In the genomic region with DNA sequence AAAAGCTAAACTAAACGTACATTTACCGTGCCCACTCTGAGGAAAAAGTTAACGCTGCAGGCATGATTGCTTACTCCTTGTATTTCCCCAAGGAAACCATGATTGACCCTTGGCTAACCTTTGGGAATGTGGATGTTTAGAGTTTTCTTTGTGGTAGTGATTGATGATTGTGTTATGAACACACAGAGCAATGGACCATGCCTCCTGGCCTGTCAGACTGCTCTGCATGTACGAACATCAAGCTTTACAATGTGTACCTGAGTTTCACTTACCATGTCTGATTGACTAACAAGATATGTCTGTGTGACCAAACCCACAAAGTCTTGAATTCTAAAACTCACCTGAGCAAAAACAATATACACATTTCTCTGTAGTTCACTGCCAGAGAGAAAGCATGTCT, we compare ENCODE assay signal across 23 cellular contexts. TPM values are rescaled to one million over a fixed set of nuclear protein-coding genes. Genes with fewer than 3 reads are reported as not detected.
DNase-seq lines count a peak whose midpoint lies in the region; ATAC-seq lines count a peak whose summit lies in the region.
"Had no signal": no experiment of that assay in that cellular context is flagged by ENCODE, and none has a peak within 500 bp of the region (broad histone marks: within the 10 kb centered on the region; RNA-seq: fewer than 3 reads in every experiment).

No MANE protein-coding gene starts in this region.

- peaks cover 39% of the 10 kb centered on the region for H3K4me1 Mint-ChIP-seq in activated CD4-positive, alpha-beta memory T cell treated with anti-CD3 and anti-CD28 coated beads for 36 hours (ENCODE audit: low read depth)
- H3K4me1 Mint-ChIP-seq in activated CD4-positive, alpha-beta memory T cell treated with anti-CD3 and anti-CD28 coated beads, Interleukin-2, amount 10 ng/mL, durations not matched to agents 7 days and 5 days = peaks cover 26% of the 10 kb centered on the region
- H3K4me1 Mint-ChIP-seq in stimulated activated memory B cell treated with anti-CD40 and anti-IgM and Interleukin-4, amounts not matched to agents 10 μg/mL and 1 μg/mL and 100 μg/mL, for 72 hours = peaks cover 55% of the 10 kb centered on the region
- peaks cover 21% of the 10 kb centered on the region for H3K4me1 Mint-ChIP-seq in activated T-helper 2 cell treated with anti-CD3 and anti-CD28 coated beads, Interferon-gamma antibody, Interleukin-2, Interleukin-4, amounts not matched to agents 10 μg/mL and 5 μg/mL and 100 μg/mL, durations not matched to agents 14 hours and 24 hours and 36 hours (ENCODE audit: low read depth)

- CTCF ChIA-PET in activated CD4-positive, alpha-beta memory T cell treated with anti-CD3 and anti-CD28 coated beads for 36 hours (lab: Charles Lee) = interaction anchor here (0.6 to 2.1 kb wide), 3 partner anchors 34 to 186 kb away, joined by 3 to 13 read pairs (median 7); no protein-coding TSS in a partner anchor
- CTCF ChIA-PET in activated CD4-positive, alpha-beta memory T cell treated with anti-CD3 and anti-CD28 coated beads, Interleukin-2, amount 10 ng/mL, durations not matched to agents 7 days and 5 days (lab: Charles Lee) = no interaction called here

- no peaks in the 10 kb centered on the region for H3K27me3 Mint-ChIP-seq in activated CD4-positive, alpha-beta memory T cell treated with anti-CD3 and anti-CD28 coated beads for 36 hours
- no peaks in the 10 kb centered on the region for H3K27me3 Mint-ChIP-seq in activated CD4-positive, alpha-beta memory T cell treated with anti-CD3 and anti-CD28 coated beads, Interleukin-2, amount 10 ng/mL, durations not matched to agents 7 days and 5 days
- no peaks in the 10 kb centered on the region for H3K27me3 Mint-ChIP-seq in stimulated activated memory B cell treated with anti-CD40 and anti-IgM and Interleukin-4, amounts not matched to agents 10 μg/mL and 1 μg/mL and 100 μg/mL, for 72 hours
- no peaks in the 10 kb centered on the region for H3K27me3 Mint-ChIP-seq in activated T-helper 2 cell treated with anti-CD3 and anti-CD28 coated beads, Interferon-gamma antibody, Interleukin-2, Interleukin-4, amounts not matched to agents 10 μg/mL and 5 μg/mL and 100 μg/mL, durations not matched to agents 14 hours and 24 hours and 36 hours (ENCODE audit: low read depth)
- H3K27me3 Mint-ChIP-seq: activated naive CD8-positive, alpha-beta T cell treated with anti-CD3 and anti-CD28 coated beads, Interleukin-2, amount 10 ng/mL, durations not matched to agents 7 days and 5 days; effector memory CD8-positive, alpha-beta T cell had no signal

- peak overlapping the region; percentile 42 for H3K27ac Mint-ChIP-seq in activated CD4-positive, alpha-beta memory T cell treated with anti-CD3 and anti-CD28 coated beads for 36 hours
- H3K27ac Mint-ChIP-seq in activated CD4-positive, alpha-beta memory T cell treated with anti-CD3 and anti-CD28 coated beads, Interleukin-2, amount 10 ng/mL, durations not matched to agents 7 days and 5 days = no peak overlapping the region
- peak overlapping the region; percentile 67 for H3K27ac Mint-ChIP-seq in stimulated activated memory B cell treated with anti-CD40 and anti-IgM and Interleukin-4, amounts not matched to agents 10 μg/mL and 1 μg/mL and 100 μg/mL, for 72 hours
- H3K27ac Mint-ChIP-seq in activated T-helper 2 cell treated with anti-CD3 and anti-CD28 coated beads, Interferon-gamma antibody, Interleukin-2, Interleukin-4, amounts not matched to agents 10 μg/mL and 5 μg/mL and 100 μg/mL, durations not matched to agents 14 hours and 24 hours and 36 hours = no peak overlapping the region
- H3K27ac Mint-ChIP-seq: activated naive CD8-positive, alpha-beta T cell treated with anti-CD3 and anti-CD28 coated beads, Interleukin-2, amount 10 ng/mL, durations not matched to agents 7 days and 5 days had no signal

- no peaks in the 10 kb centered on the region for H3K27me3 ChIP-seq in H7 (ENCODE audit: control insufficient read depth, insufficient read depth, low read length)
- H3K27me3 ChIP-seq: BE2C, brain microvascular endothelial cell, MG63, neutrophil, SJCRH30, tibial artery had no signal

- peaks cover 4% of the 10 kb centered on the region for H3K9me3 Mint-ChIP-seq in activated CD4-positive, alpha-beta memory T cell treated with anti-CD3 and anti-CD28 coated beads for 36 hours
- peaks cover 5% of the 10 kb centered on the region for H3K9me3 Mint-ChIP-seq in activated CD4-positive, alpha-beta memory T cell treated with anti-CD3 and anti-CD28 coated beads, Interleukin-2, amount 10 ng/mL, durations not matched to agents 7 days and 5 days
- no peaks in the 10 kb centered on the region for H3K9me3 Mint-ChIP-seq in stimulated activated memory B cell treated with anti-CD40 and anti-IgM and Interleukin-4, amounts not matched to agents 10 μg/mL and 1 μg/mL and 100 μg/mL, for 72 hours
- peaks cover 18% of the 10 kb centered on the region for H3K9me3 Mint-ChIP-seq in activated T-helper 2 cell treated with anti-CD3 and anti-CD28 coated beads, Interferon-gamma antibody, Interleukin-2, Interleukin-4, amounts not matched to agents 10 μg/mL and 5 μg/mL and 100 μg/mL, durations not matched to agents 14 hours and 24 hours and 36 hours
- H3K9me3 Mint-ChIP-seq: effector memory CD8-positive, alpha-beta T cell; H9 had no signal

- H3K4me3 Mint-ChIP-seq in activated CD4-positive, alpha-beta memory T cell treated with anti-CD3 and anti-CD28 coated beads for 36 hours = no peak overlapping the region
- no peak overlapping the region for H3K4me3 Mint-ChIP-seq in activated CD4-positive, alpha-beta memory T cell treated with anti-CD3 and anti-CD28 coated beads, Interleukin-2, amount 10 ng/mL, durations not matched to agents 7 days and 5 days
- H3K4me3 Mint-ChIP-seq in stimulated activated memory B cell treated with anti-CD40 and anti-IgM and Interleukin-4, amounts not matched to agents 10 μg/mL and 1 μg/mL and 100 μg/mL, for 72 hours = no peak overlapping the region
- H3K4me3 Mint-ChIP-seq in activated T-helper 2 cell treated with anti-CD3 and anti-CD28 coated beads, Interferon-gamma antibody, Interleukin-2, Interleukin-4, amounts not matched to agents 10 μg/mL and 5 μg/mL and 100 μg/mL, durations not matched to agents 14 hours and 24 hours and 36 hours (ENCODE audit: low read depth) = no peak overlapping the region
- H3K4me3 Mint-ChIP-seq: activated naive CD8-positive, alpha-beta T cell treated with anti-CD3 and anti-CD28 coated beads, Interleukin-2, amount 10 ng/mL, durations not matched to agents 7 days and 5 days; effector memory CD8-positive, alpha-beta T cell; H9 had no signal

- peaks cover 66% of the 10 kb centered on the region for H3K36me3 Mint-ChIP-seq in activated CD4-positive, alpha-beta memory T cell treated with anti-CD3 and anti-CD28 coated beads for 36 hours
- peaks cover 63% of the 10 kb centered on the region for H3K36me3 Mint-ChIP-seq in activated CD4-positive, alpha-beta memory T cell treated with anti-CD3 and anti-CD28 coated beads, Interleukin-2, amount 10 ng/mL, durations not matched to agents 7 days and 5 days (ENCODE audit: low read depth)
- peaks cover 77% of the 10 kb centered on the region for H3K36me3 Mint-ChIP-seq in stimulated activated memory B cell treated with anti-CD40 and anti-IgM and Interleukin-4, amounts not matched to agents 10 μg/mL and 1 μg/mL and 100 μg/mL, for 72 hours
- peaks cover 83% of the 10 kb centered on the region for H3K36me3 Mint-ChIP-seq in activated T-helper 2 cell treated with anti-CD3 and anti-CD28 coated beads, Interferon-gamma antibody, Interleukin-2, Interleukin-4, amounts not matched to agents 10 μg/mL and 5 μg/mL and 100 μg/mL, durations not matched to agents 14 hours and 24 hours and 36 hours (ENCODE audit: low read depth)

- DNase-seq in activated CD4-positive, alpha-beta memory T cell treated with anti-CD3 and anti-CD28 coated beads for 36 hours = no peak
- no peak for DNase-seq in activated CD4-positive, alpha-beta memory T cell treated with anti-CD3 and anti-CD28 coated beads, Interleukin-2, amount 10 ng/mL, durations not matched to agents 7 days and 5 days
- peak; percentile 7 for DNase-seq in astrocyte of the hippocampus (ENCODE audit: low read depth, low spot score)
- DNase-seq in activated T-helper 2 cell treated with anti-CD3 and anti-CD28 coated beads, Interferon-gamma antibody, Interleukin-2, Interleukin-4, amounts not matched to agents 10 μg/mL and 5 μg/mL and 100 μg/mL, durations not matched to agents 14 hours and 24 hours and 36 hours (ENCODE audit: low spot score) = no peak
- DNase-seq in H7 = no peak
- DNase-seq: activated naive CD8-positive, alpha-beta T cell treated with anti-CD3 and anti-CD28 coated beads, Interleukin-2, amount 10 ng/mL, durations not matched to agents 7 days and 5 days; BE2C; brain microvascular endothelial cell; Calu3; effector memory CD8-positive, alpha-beta T cell; H9; MG63; NCI-H1417 treated with DMSO at 0.1 percent for 48 hours; NCI-H524 treated with DMSO at 0.1 percent for 48 hours; SJCRH30; stimulated activated naive CD4-positive, alpha-beta T cell treated with Interleukin-2 at 50 U/mL for 16 hours; tibial artery had no signal

- intact Hi-C loops in activated CD4-positive, alpha-beta memory T cell treated with anti-CD3 and anti-CD28 coated beads for 36 hours (cut with micrococcal nuclease) = loop anchor here (1.0 to 2.0 kb wide), 6 partner anchors 38 to 1367 kb away; partner anchors contain the start of genes FBXL3 and OBI1
- intact Hi-C loops in activated T-helper 2 cell treated with anti-CD3 and anti-CD28 coated beads, Interferon-gamma antibody, Interleukin-2, Interleukin-4, amounts not matched to agents 10 μg/mL and 5 μg/mL and 100 μg/mL, durations not matched to agents 14 hours and 24 hours and 36 hours (cut with micrococcal nuclease) = loop anchor here (1.0 to 10.0 kb wide), 2 partner anchors 38 to 267 kb away; partner anchors contain the start of gene FBXL3

- no peaks in the 10 kb centered on the region for H3K36me3 ChIP-seq in H7 (replicated peaks; ENCODE audit: control insufficient read depth, insufficient read depth, low read length)

- POLR2A ChIA-PET in activated CD4-positive, alpha-beta memory T cell treated with anti-CD3 and anti-CD28 coated beads for 36 hours (lab: Charles Lee) = interaction anchor here (0.8 to 1.8 kb wide), 3 partner anchors 34 to 265 kb away, joined by 3 to 4 read pairs (median 4); partner anchors contain the start of genes FBXL3 and MYCBP2
- POLR2A ChIA-PET in activated CD4-positive, alpha-beta memory T cell treated with anti-CD3 and anti-CD28 coated beads, Interleukin-2, amount 10 ng/mL, durations not matched to agents 7 days and 5 days (lab: Charles Lee) = interaction anchor here (1.5 kb wide), 1 partner anchor 34 kb away, joined by 5 read pairs; no protein-coding TSS in a partner anchor

- peak; percentile 53 for ATAC-seq in HG02852 (IDR thresholded peaks at IDR 0.05; ENCODE audit: unreplicated experiment)
- ATAC-seq in stimulated activated memory B cell treated with anti-CD40 and anti-IgM and Interleukin-4, amounts not matched to agents 10 μg/mL and 1 μg/mL and 100 μg/mL, for 72 hours = no peak
- no peak for ATAC-seq in GM21360 (IDR thresholded peaks at IDR 0.05; ENCODE audit: unreplicated experiment)
- ATAC-seq: A549 had no signal

- no peak overlapping the region for H3K4me3 ChIP-seq in H7 (ENCODE audit: insufficient read depth, low read depth, low read length)
- H3K4me3 ChIP-seq: A549, lung, MG63, SJCRH30, tibial artery had no signal

RNA-seq across cellular contexts. Expression of gene MYCBP2, which starts 35.1 kb away (rescaled TPM):
- total RNA-seq in activated CD4-positive, alpha-beta memory T cell treated with anti-CD3 and anti-CD28 coated beads for 36 hours = 10 to 100 TPM; 67.3 to 79.4 TPM
- total RNA-seq in activated CD4-positive, alpha-beta memory T cell treated with anti-CD3 and anti-CD28 coated beads, Interleukin-2, amount 10 ng/mL, durations not matched to agents 7 days and 5 days = 100 to 1,000 TPM in 1 of 2 experiments, 10 to 100 TPM in 1; 81.9 to 105 TPM
- total RNA-seq in activated T-helper 2 cell treated with anti-CD3 and anti-CD28 coated beads, Interferon-gamma antibody, Interleukin-2, Interleukin-4, amounts not matched to agents 10 μg/mL and 5 μg/mL and 100 μg/mL, durations not matched to agents 14 hours and 24 hours and 36 hours = 74.3 and 93.8 TPM in 2 replicates
- 18.3 and 28.6 TPM in 2 replicates for total RNA-seq in H7 (2014; rRNA removed; shearing (Covaris generic))

Comparison
In these comparisons a context has a peak if more than half of its experiments do, and no peak if none do; other contexts are left out.
1. H3K27ac Mint-ChIP-seq: peak in activated CD4-positive, alpha-beta memory T cell treated with anti-CD3 and anti-CD28 coated beads for 36 hours (single experiment) and stimulated activated memory B cell treated with anti-CD40 and anti-IgM and Interleukin-4, amounts not matched to agents 10 μg/mL and 1 μg/mL and 100 μg/mL, for 72 hours (single experiment); none in activated CD4-positive, alpha-beta memory T cell treated with anti-CD3 and anti-CD28 coated beads, Interleukin-2, amount 10 ng/mL, durations not matched to agents 7 days and 5 days (single experiment) and activated T-helper 2 cell treated with anti-CD3 and anti-CD28 coated beads, Interferon-gamma antibody, Interleukin-2, Interleukin-4, amounts not matched to agents 10 μg/mL and 5 μg/mL and 100 μg/mL, durations not matched to agents 14 hours and 24 hours and 36 hours (single experiment).